ENCODE assay signal across 22 cellular contexts in genomic region chr1:170481000-170481399, GRCh38.
"Had no signal": no experiment of that assay in that cellular context is flagged by ENCODE, and none has a peak within 500 bp of the region (broad histone marks: within the 10 kb centered on the region; RNA-seq: fewer than 3 reads in every experiment).

No MANE protein-coding gene starts in this region.

- H3K36me3 ChIP-seq: left lung, lower lobe of right lung, ovary, right atrium auricular region, right lobe of liver, suprapubic skin, tibial nerve, upper lobe of left lung, vagina had no signal

- H3K4me3 ChIP-seq: left lung, lower lobe of right lung, ovary, right atrium auricular region, right lobe of liver, smooth muscle cell, suprapubic skin, tibial nerve, upper lobe of left lung, vagina had no signal

- DNase-seq: hippocampal formation; immature natural killer cell; kidney; left colon; left lung; lower lobe of right lung; mammary epithelial cell; mesenchymal stem cell; naive thymus-derived CD8-positive, alpha-beta T cell; ovary; right lobe of liver; stimulated activated CD4-positive, alpha-beta T cell treated with anti-CD3 and anti-CD28 coated beads, Interleukin-1b, Interleukin-23, amount 100 ng/mL, for 48 hours; stimulated activated CD4-positive, alpha-beta T cell treated with anti-CD3 and anti-CD28 coated beads, Interleukin-2, amount 100 ng/mL, for 48 hours; stimulated activated CD4-positive, alpha-beta T cell treated with anti-CD3 and anti-CD28 coated beads, Interleukin-4, amount 100 ng/mL, for 4 hours; stimulated activated CD8-positive, alpha-beta memory T cell treated with anti-CD3 and anti-CD28 coated beads, Interleukin-4, amount 100 ng/mL, for 48 hours; stimulated activated naive B cell treated with anti-CD40 and anti-IgM and Interleukin-4, amounts not matched to agents 10 μg/mL and 1 μg/mL and 100 μg/mL, for 72 hours; upper lobe of left lung had no signal

- H3K4me1 ChIP-seq: left lung, lower lobe of right lung, right atrium auricular region, right lobe of liver, suprapubic skin, upper lobe of left lung, vagina had no signal

- H3K9me3 ChIP-seq: left lung, lower lobe of right lung, ovary, right atrium auricular region, right lobe of liver, suprapubic skin, tibial nerve, upper lobe of left lung, vagina had no signal

- H3K4me2 ChIP-seq: smooth muscle cell had no signal

- H3K27ac ChIP-seq: left lung, lower lobe of right lung, ovary, right atrium auricular region, right lobe of liver, suprapubic skin, tibial nerve, upper lobe of left lung, vagina had no signal

- ATAC-seq: left colon; left lung; lower lobe of right lung; naive thymus-derived CD8-positive, alpha-beta T cell; right lobe of liver; stimulated activated naive B cell treated with anti-CD40 and anti-IgM and Interleukin-4, amounts not matched to agents 10 μg/mL and 1 μg/mL and 100 μg/mL, for 72 hours had no signal

- H3K27me3 ChIP-seq: left lung, ovary, right atrium auricular region, right lobe of liver, suprapubic skin, tibial nerve, upper lobe of left lung, vagina had no signal
